ENCODE assay signal across 14 cellular contexts in the genomic region with DNA sequence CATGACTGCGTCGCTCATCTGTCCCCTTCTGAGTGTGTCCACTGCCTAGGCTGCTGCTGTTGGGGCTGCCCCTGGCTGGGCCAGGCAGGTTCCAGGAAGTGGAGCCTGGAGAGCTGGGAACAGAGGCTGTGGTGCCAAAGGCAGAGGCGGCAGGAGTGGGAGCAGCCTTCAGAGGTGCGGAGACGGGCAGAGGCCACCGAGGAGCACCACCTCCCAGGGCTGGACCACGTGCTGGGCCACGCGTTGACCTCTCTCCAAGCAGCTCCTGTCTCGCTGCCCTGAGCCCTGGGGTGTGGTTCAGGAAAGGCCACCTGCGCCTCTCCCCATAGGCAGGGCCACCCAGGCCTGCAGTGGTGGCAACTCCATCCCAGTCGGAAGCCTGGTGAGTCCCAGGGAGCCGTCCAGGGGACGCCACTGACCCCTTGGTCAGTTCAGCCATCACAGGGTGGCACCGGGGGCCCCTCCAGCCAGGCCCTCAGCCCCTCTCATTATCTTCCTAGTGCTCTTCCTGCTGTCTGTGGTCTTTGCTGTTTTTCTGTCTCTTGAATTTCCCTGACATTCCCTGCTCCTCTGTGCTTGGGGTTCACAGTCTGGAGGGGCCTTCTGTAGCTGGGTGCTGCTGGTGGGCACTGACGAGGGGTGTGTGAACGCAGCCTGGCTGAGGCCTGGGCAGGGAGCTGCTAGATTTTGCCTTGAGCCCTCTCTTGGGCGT.
A peak's percentile ranks its signal among the peaks of the same experiment; 100 is the strongest.
DNase-seq lines count a peak whose midpoint lies in the region; ATAC-seq and TF ChIP-seq lines count a peak whose summit lies in the region.
"Had no signal": no experiment of that assay in that cellular context is flagged by ENCODE, and none has a peak within 500 bp of the region (broad histone marks: within the 10 kb centered on the region; RNA-seq: fewer than 3 reads in every experiment).

No MANE protein-coding gene starts in this region.

- intact Hi-C loops in left lung (cut with DNase I) = no loop called here
- intact Hi-C loops in prostate gland (cut with DNase I) = no loop called here

- H3K4me3 ChIP-seq in HL-60 (replicated peaks; ENCODE audit: insufficient read depth, low read length) = no peak overlapping the region
- no peak overlapping the region for H3K4me3 ChIP-seq in left lung
- H3K4me3 ChIP-seq in prostate gland = no peak overlapping the region
- H3K4me3 ChIP-seq: HAP-1 had no signal

- H3K36me3 ChIP-seq in left lung (no peaks in the 10 kb centered on the region), prostate gland (no peaks in the 10 kb centered on the region)
- H3K36me3 ChIP-seq: HAP-1 had no signal

- H3K9me3 ChIP-seq in left lung = no peaks in the 10 kb centered on the region
- no peaks in the 10 kb centered on the region for H3K9me3 ChIP-seq in prostate gland
- H3K9me3 ChIP-seq: HAP-1 had no signal

- DNase-seq in HL-60 (ENCODE audit: low read depth in 1 of 2, low spot score in 1 of 2) (no peak), left lung (peak; percentile 27 to 72), prostate gland (ENCODE audit: low spot score) (no peak), DMS153 (lab: John Stamatoyannopoulos, UW) (no peak)
- DNase-seq in activated CD8-positive, alpha-beta memory T cell treated with anti-CD3 and anti-CD28 coated beads, Interleukin-2, amount 50 U/mL, for 4 hours = peak; percentile 6
- DNase-seq in stimulated activated CD4-positive, alpha-beta T cell treated with anti-CD3 and anti-CD28 coated beads, Interleukin-1b, Interleukin-23, amount 100 ng/mL, for 48 hours = no peak
- DNase-seq: activated CD4-positive, alpha-beta T cell treated with anti-CD3 and anti-CD28 coated beads, Interleukin-2, amount 50 U/mL, for 4 hours; activated gamma-delta T cell; NCI-H1105; NCI-H2171 treated with DMSO at 0.1 percent for 48 hours; SHP77 treated with DMSO at 0.1 percent for 48 hours; T1000 had no signal

- H3K4me1 ChIP-seq in left lung = peaks cover 10 to 14% of the 10 kb centered on the region in 2 donors
- H3K4me1 ChIP-seq in prostate gland (replicated peaks) = no peaks in the 10 kb centered on the region

- 88% methylated on average over 18 of the region's 18 CpGs for WGBS in prostate gland

- H3K27ac ChIP-seq in HL-60 (replicated peaks) (peak overlapping the region; percentile 73; the same call in 1 of the 2 replicates), left lung (no peak overlapping the region), prostate gland (peak overlapping the region; percentile 58 to 65)

- no peaks in the 10 kb centered on the region for H3K27me3 ChIP-seq in HL-60 (ENCODE audit: insufficient read depth, poor library complexity, severe bottlenecking)
- no peaks in the 10 kb centered on the region for H3K27me3 ChIP-seq in left lung
- no peaks in the 10 kb centered on the region for H3K27me3 ChIP-seq in prostate gland (replicated peaks; ENCODE audit: insufficient read depth)

- no peak for TF ChIP-seq POLR2A in prostate gland (IDR thresholded peaks at IDR 0.05)

- ATAC-seq in left lung (no peak), HG02571 (IDR thresholded peaks at IDR 0.05; ENCODE audit: unreplicated experiment) (no peak)

- TF ChIP-seq CTCF in HL-60 (IDR thresholded peaks at IDR 0.05; ENCODE audit: insufficient read depth, low read length) (no peak), left lung (IDR thresholded peaks at IDR 0.05) (no peak), prostate gland (IDR thresholded peaks at IDR 0.05) (no peak)

Comparison
In these comparisons a context has a peak if more than half of its experiments do, and no peak if none do; other contexts are left out.
1. DNase-seq: peak in activated CD8-positive, alpha-beta memory T cell treated with anti-CD3 and anti-CD28 coated beads, Interleukin-2, amount 50 U/mL, for 4 hours (single experiment) and left lung (2 of 2); none in HL-60 (0 of 2), prostate gland (single experiment), stimulated activated CD4-positive, alpha-beta T cell treated with anti-CD3 and anti-CD28 coated beads, Interleukin-1b, Interleukin-23, amount 100 ng/mL, for 48 hours (single experiment) and DMS153 (single experiment).
2. H3K27ac ChIP-seq: peak in HL-60 (single experiment) and prostate gland (2 of 2); none in left lung (0 of 2).